In genomic region chr5:150515446-150515845, GRCh38 we compare ENCODE assay signal across 2 cellular contexts.
TF ChIP-seq lines count a peak whose summit lies in the region.

No MANE protein-coding gene starts in this region.

TF ChIP-seq in SK-N-SH, 30 proteins besides CTCF, POLR2A, EP300 and RAD21 (continued from another document):
- TF ChIP-seq, protein P1, sequence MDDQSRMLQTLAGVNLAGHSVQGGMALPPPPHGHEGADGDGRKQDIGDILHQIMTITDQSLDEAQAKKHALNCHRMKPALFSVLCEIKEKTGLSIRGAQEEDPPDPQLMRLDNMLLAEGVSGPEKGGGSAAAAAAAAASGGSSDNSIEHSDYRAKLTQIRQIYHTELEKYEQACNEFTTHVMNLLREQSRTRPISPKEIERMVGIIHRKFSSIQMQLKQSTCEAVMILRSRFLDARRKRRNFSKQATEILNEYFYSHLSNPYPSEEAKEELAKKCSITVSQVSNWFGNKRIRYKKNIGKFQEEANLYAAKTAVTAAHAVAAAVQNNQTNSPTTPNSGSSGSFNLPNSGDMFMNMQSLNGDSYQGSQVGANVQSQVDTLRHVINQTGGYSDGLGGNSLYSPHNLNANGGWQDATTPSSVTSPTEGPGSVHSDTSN (IDR thresholded peaks at IDR 0.05), result no peak
- TF ChIP-seq NRF1 (IDR thresholded peaks at IDR 0.05; ENCODE audit: low read depth, low read length) (no peak), FOSL2 (IDR thresholded peaks at IDR 0.05; ENCODE audit: borderline replicate concordance, low read depth) (no peak), GATA2 (CRISPR knock-in tag; IDR thresholded peaks at IDR 0.05) (no peak), SIN3A (IDR thresholded peaks at IDR 0.05; ENCODE audit: borderline replicate concordance, low read depth, low read length) (no peak), RCOR1 (IDR thresholded peaks at IDR 0.05; ENCODE audit: low read length) (no peak), USF2 (IDR thresholded peaks at IDR 0.05; ENCODE audit: borderline replicate concordance, low read depth, low read length) (no peak), EZH2phosphoT487 (IDR thresholded peaks at IDR 0.05; ENCODE audit: borderline replicate concordance, low read depth) (no peak), MXI1 (IDR thresholded peaks at IDR 0.05; ENCODE audit: low read depth, low read length) (no peak), GABPA (IDR thresholded peaks at IDR 0.05; ENCODE audit: low read depth) (no peak), SMC3 (IDR thresholded peaks at IDR 0.05; ENCODE audit: low read depth, low read length) (no peak)
- TF ChIP-seq, protein P2, sequence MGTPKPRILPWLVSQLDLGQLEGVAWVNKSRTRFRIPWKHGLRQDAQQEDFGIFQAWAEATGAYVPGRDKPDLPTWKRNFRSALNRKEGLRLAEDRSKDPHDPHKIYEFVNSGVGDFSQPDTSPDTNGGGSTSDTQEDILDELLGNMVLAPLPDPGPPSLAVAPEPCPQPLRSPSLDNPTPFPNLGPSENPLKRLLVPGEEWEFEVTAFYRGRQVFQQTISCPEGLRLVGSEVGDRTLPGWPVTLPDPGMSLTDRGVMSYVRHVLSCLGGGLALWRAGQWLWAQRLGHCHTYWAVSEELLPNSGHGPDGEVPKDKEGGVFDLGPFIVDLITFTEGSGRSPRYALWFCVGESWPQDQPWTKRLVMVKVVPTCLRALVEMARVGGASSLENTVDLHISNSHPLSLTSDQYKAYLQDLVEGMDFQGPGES (IDR thresholded peaks at IDR 0.05; ENCODE audit: low read depth, low read length), result no peak
TF ChIP-seq in SK-N-SH: peak in this region for 0.

TF ChIP-seq in SK-N-SH treated with all-trans-retinoic acid at 6 μM for 48 hours, 23 proteins besides CTCF, POLR2A, EP300 and RAD21:
- TF ChIP-seq TSHZ2 (CRISPR knock-in tag; IDR thresholded peaks at IDR 0.05) (no peak), SNAI2 (CRISPR knock-in tag; IDR thresholded peaks at IDR 0.05) (no peak), RARB (CRISPR knock-in tag; IDR thresholded peaks at IDR 0.05) (no peak), ZNF70 (CRISPR knock-in tag; IDR thresholded peaks at IDR 0.05) (no peak), ZFP3 (CRISPR knock-in tag; IDR thresholded peaks at IDR 0.05) (no peak), ARNTL (CRISPR knock-in tag; IDR thresholded peaks at IDR 0.05; ENCODE audit: borderline replicate concordance, low read depth) (no peak)
TF ChIP-seq in SK-N-SH treated with all-trans-retinoic acid at 6 μM for 48 hours: peak in this region for 0.
